ENCODE assay signal across 20 cellular contexts in the genomic region with DNA sequence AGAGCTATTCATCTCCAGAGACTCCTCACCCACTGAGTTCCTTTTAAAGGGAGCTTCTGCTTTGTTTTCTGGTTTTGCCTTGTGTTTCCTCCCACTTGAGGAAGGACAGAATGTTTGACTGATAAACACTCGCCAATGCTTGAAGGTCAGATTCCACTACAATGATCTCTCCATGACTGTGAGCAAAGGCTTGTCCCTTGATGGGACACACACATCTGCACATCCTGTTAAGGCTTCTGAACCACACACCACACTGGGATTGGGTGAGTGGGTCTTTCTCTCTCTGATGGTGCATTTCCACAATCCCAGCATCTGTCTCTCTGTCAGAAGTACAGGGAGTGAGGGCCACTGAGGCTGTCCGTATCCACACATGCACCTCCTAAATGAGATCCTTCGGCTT.
"Had no signal": no experiment of that assay in that cellular context is flagged by ENCODE, and none has a peak within 500 bp of the region (broad histone marks: within the 10 kb centered on the region; RNA-seq: fewer than 3 reads in every experiment).

No MANE protein-coding gene starts in this region.

- H3K4me1 Mint-ChIP-seq: memory B cell, mesothelial cell of epicardium, natural killer cell had no signal

- DNase-seq: colonic mucosa; dermis blood vessel endothelial cell; esophagus squamous epithelium; foreskin keratinocyte; hippocampal formation; kidney glomerular epithelial cell; lower lobe of right lung; natural killer cell; posterior cingulate gyrus; small intestine; stimulated activated CD4-positive, alpha-beta T cell treated with anti-CD3 and anti-CD28 coated beads, Interleukin-12 subunit alpha, Interleukin-12 subunit beta, amount 100 ng/mL, for 4 hours; stimulated activated naive CD4-positive, alpha-beta T cell; stomach; substantia nigra; transverse colon had no signal

- H3K36me3 ChIP-seq: colonic mucosa, esophagus squamous epithelium, lower lobe of right lung, stomach, thoracic aorta, transverse colon had no signal

- ATAC-seq: foreskin keratinocyte, left lobe of liver, lower lobe of right lung, natural killer cell had no signal

- H3K9me3 Mint-ChIP-seq: mesothelial cell of epicardium, natural killer cell, neural crest cell had no signal

- H3K27ac ChIP-seq: colonic mucosa, esophagus squamous epithelium, foreskin keratinocyte, lower lobe of right lung, stomach, thoracic aorta, transverse colon had no signal

- H3K27me3 ChIP-seq: colonic mucosa, esophagus squamous epithelium, foreskin keratinocyte, stomach, transverse colon had no signal

- H3K4me3 Mint-ChIP-seq: memory B cell, mesothelial cell of epicardium, natural killer cell, neural crest cell had no signal

- H3K9me3 ChIP-seq: colonic mucosa, esophagus squamous epithelium, lower lobe of right lung, stomach, thoracic aorta, transverse colon had no signal

- H3K27ac Mint-ChIP-seq: memory B cell, mesothelial cell of epicardium, natural killer cell had no signal

- H3K36me3 Mint-ChIP-seq: memory B cell, mesothelial cell of epicardium, natural killer cell had no signal

- H3K4me3 ChIP-seq: colonic mucosa, esophagus squamous epithelium, lower lobe of right lung, stomach, thoracic aorta, transverse colon had no signal

- H3K4me1 ChIP-seq: colonic mucosa, esophagus squamous epithelium, foreskin keratinocyte, lower lobe of right lung, stomach, transverse colon had no signal
